9 cellular contexts compared by ENCODE assay signal in the genomic region with DNA sequence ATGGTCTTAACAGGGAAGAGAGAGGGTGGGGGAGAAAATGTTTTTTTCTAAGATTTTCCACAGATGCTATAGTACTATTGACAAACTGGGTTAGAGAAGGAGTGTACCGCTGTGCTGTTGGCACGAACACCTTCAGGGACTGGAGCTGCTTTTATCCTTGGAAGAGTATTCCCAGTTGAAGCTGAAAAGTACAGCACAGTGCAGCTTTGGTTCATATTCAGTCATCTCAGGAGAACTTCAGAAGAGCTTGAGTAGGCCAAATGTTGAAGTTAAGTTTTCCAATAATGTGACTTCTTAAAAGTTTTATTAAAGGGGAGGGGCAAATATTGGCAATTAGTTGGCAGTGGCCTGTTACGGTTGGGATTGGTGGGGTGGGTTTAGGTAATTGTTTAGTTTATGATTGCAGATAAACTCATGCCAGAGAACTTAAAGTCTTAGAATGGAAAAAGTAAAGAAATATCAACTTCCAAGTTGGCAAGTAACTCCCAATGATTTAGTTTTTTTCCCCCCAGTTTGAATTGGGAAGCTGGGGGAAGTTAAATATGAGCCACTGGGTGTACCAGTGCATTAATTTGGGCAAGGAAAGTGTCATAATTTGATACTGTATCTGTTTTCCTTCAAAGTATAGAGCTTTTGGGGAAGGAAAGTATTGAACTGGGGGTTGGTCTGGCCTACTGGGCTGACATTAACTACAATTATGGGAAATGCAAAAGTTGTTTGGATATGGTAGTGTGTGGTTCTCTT. TPM values are rescaled to one million over a fixed set of nuclear protein-coding genes. Genes with fewer than 3 reads are reported as not detected.
DNase-seq lines count a peak whose midpoint lies in the region; ATAC-seq and TF ChIP-seq lines count a peak whose summit lies in the region.
"Had no signal": no experiment of that assay in that cellular context is flagged by ENCODE, and none has a peak within 500 bp of the region (broad histone marks: within the 10 kb centered on the region; RNA-seq: fewer than 3 reads in every experiment).

No MANE protein-coding gene starts in this region.

- H3K27ac ChIP-seq in esophagus (ENCODE audit: low read depth in 2 of 2, low read length in 1 of 2), result peak overlapping the region; percentile 51 to 96
- peak overlapping the region; percentile 100 for H3K27ac ChIP-seq in rectal smooth muscle tissue (ENCODE audit: low read depth, low read length)

- ATAC-seq in GM19395 (IDR thresholded peaks at IDR 0.05; ENCODE audit: unreplicated experiment) (no peak), HG03045 (IDR thresholded peaks at IDR 0.05; ENCODE audit: unreplicated experiment) (no peak)

- H3K4me1 ChIP-seq in esophagus (ENCODE audit: control insufficient read depth in 2 of 2, insufficient read depth in 2 of 2, low read length in 1 of 2) (no peaks in the 10 kb centered on the region), rectal smooth muscle tissue (ENCODE audit: control insufficient read depth, insufficient read depth, low read length) (peaks cover 21% of the 10 kb centered on the region)

- no peak overlapping the region for H3K4me3 Mint-ChIP-seq in activated T-helper 1 cell treated with anti-CD3 and anti-CD28 coated beads, Interleukin-12 subunit alpha, Interleukin-12 subunit beta, Interleukin-2, Interleukin-4 antibody, amounts not matched to agents 30 ng/mL and 10 ng/mL and 1 ng/mL, durations not matched to agents 14 hours and 24 hours and 36 hours
- H3K4me3 Mint-ChIP-seq: activated B cell treated with CpG ODN at 0.5 μM for 24 hours had no signal

- intact Hi-C loops in activated T-helper 1 cell treated with anti-CD3 and anti-CD28 coated beads, Interleukin-12 subunit alpha, Interleukin-12 subunit beta, Interleukin-2, Interleukin-4 antibody, amounts not matched to agents 30 ng/mL and 10 ng/mL and 1 ng/mL, durations not matched to agents 14 hours and 24 hours and 36 hours (cut with micrococcal nuclease), result no loop called here

- H3K36me3 ChIP-seq in esophagus (ENCODE audit: control insufficient read depth in 2 of 2, insufficient read depth in 2 of 2, low read length in 1 of 2) (peaks cover 3 to 15% of the 10 kb centered on the region in 2 donors), rectal smooth muscle tissue (ENCODE audit: control insufficient read depth, insufficient read depth, low read length) (peaks cover 50% of the 10 kb centered on the region)

- H3K36me3 Mint-ChIP-seq in activated T-helper 1 cell treated with anti-CD3 and anti-CD28 coated beads, Interleukin-12 subunit alpha, Interleukin-12 subunit beta, Interleukin-2, Interleukin-4 antibody, amounts not matched to agents 30 ng/mL and 10 ng/mL and 1 ng/mL, durations not matched to agents 14 hours and 24 hours and 36 hours (ENCODE audit: low read depth), result peaks cover 30% of the 10 kb centered on the region

- H3K27ac Mint-ChIP-seq in activated T-helper 1 cell treated with anti-CD3 and anti-CD28 coated beads, Interleukin-12 subunit alpha, Interleukin-12 subunit beta, Interleukin-2, Interleukin-4 antibody, amounts not matched to agents 30 ng/mL and 10 ng/mL and 1 ng/mL, durations not matched to agents 14 hours and 24 hours and 36 hours, result no peak overlapping the region
- H3K27ac Mint-ChIP-seq: activated B cell treated with CpG ODN at 0.5 μM for 24 hours had no signal

- no peaks in the 10 kb centered on the region for H3K9me3 Mint-ChIP-seq in activated T-helper 1 cell treated with anti-CD3 and anti-CD28 coated beads, Interleukin-12 subunit alpha, Interleukin-12 subunit beta, Interleukin-2, Interleukin-4 antibody, amounts not matched to agents 30 ng/mL and 10 ng/mL and 1 ng/mL, durations not matched to agents 14 hours and 24 hours and 36 hours
- H3K9me3 Mint-ChIP-seq: activated B cell treated with CpG ODN at 0.5 μM for 24 hours had no signal

- DNase-seq in NCI-H748 treated with DMSO at 0.1 percent for 48 hours (lab: John Stamatoyannopoulos, UW), result peak; percentile 12
- no peak for DNase-seq in GOT3 (lab: John Stamatoyannopoulos, UW)
- DNase-seq in activated T-helper 1 cell treated with anti-CD3 and anti-CD28 coated beads, Interleukin-12 subunit alpha, Interleukin-12 subunit beta, Interleukin-2, Interleukin-4 antibody, amounts not matched to agents 30 ng/mL and 10 ng/mL and 1 ng/mL, durations not matched to agents 14 hours and 24 hours and 36 hours (ENCODE audit: low spot score), result no peak
- DNase-seq: activated B cell treated with CpG ODN at 0.5 μM for 24 hours had no signal

- no peaks in the 10 kb centered on the region for H3K9me3 ChIP-seq in esophagus (ENCODE audit: control insufficient read depth in 2 of 2, insufficient read depth in 1 of 2, low read depth in 1 of 2, low read length in 1 of 2)

- H3K9ac ChIP-seq in rectal smooth muscle tissue (ENCODE audit: low read length), result peak overlapping the region; percentile 98

- H3K4me1 Mint-ChIP-seq in activated T-helper 1 cell treated with anti-CD3 and anti-CD28 coated beads, Interleukin-12 subunit alpha, Interleukin-12 subunit beta, Interleukin-2, Interleukin-4 antibody, amounts not matched to agents 30 ng/mL and 10 ng/mL and 1 ng/mL, durations not matched to agents 14 hours and 24 hours and 36 hours (ENCODE audit: low read depth), result peaks cover 46% of the 10 kb centered on the region

- no peaks in the 10 kb centered on the region for H3K27me3 Mint-ChIP-seq in activated T-helper 1 cell treated with anti-CD3 and anti-CD28 coated beads, Interleukin-12 subunit alpha, Interleukin-12 subunit beta, Interleukin-2, Interleukin-4 antibody, amounts not matched to agents 30 ng/mL and 10 ng/mL and 1 ng/mL, durations not matched to agents 14 hours and 24 hours and 36 hours (ENCODE audit: insufficient read depth)
- H3K27me3 Mint-ChIP-seq: activated B cell treated with CpG ODN at 0.5 μM for 24 hours had no signal

- H3K27me3 ChIP-seq in esophagus (ENCODE audit: control insufficient read depth in 1 of 2, insufficient read depth in 2 of 2, low read length in 2 of 2) (no peaks in the 10 kb centered on the region), rectal smooth muscle tissue (ENCODE audit: control insufficient read depth, insufficient read depth, low read length) (no peaks in the 10 kb centered on the region)

- WGBS in esophagus, 2 donors, result 0% methylated on average over 3 of the region's 3 CpGs

- peak overlapping the region; percentile 90 for H3K4me3 ChIP-seq in GM12875 (ENCODE audit: low read depth, low read length)
- H3K4me3 ChIP-seq in esophagus (ENCODE audit: low read depth in 1 of 2, low read length in 2 of 2), result peak overlapping the region; percentile 93 to 99
- H3K4me3 ChIP-seq in rectal smooth muscle tissue (ENCODE audit: low read length), result peak overlapping the region; percentile 100

- no peak for TF ChIP-seq CTCF in GM12875 (IDR thresholded peaks at IDR 0.05; ENCODE audit: borderline replicate concordance, insufficient read depth, low read depth, low read length)

RNA-seq across cellular contexts. Expression of gene MALAT1, which starts 2.9 kb away (rescaled TPM):
- polyA plus RNA-seq in esophagus, result 1,000 to 10,000 TPM in 1 of 2 donors, 10 to 100 TPM in 1; 94.9 to 1,950 TPM
- 5,323 and 5,421 TPM in 2 replicates for total RNA-seq in activated T-helper 1 cell treated with anti-CD3 and anti-CD28 coated beads, Interleukin-12 subunit alpha, Interleukin-12 subunit beta, Interleukin-2, Interleukin-4 antibody, amounts not matched to agents 30 ng/mL and 10 ng/mL and 1 ng/mL, durations not matched to agents 14 hours and 24 hours and 36 hours

RNA-seq across cellular contexts. Expression of gene SCYL1, which starts 23.2 kb away (rescaled TPM):
- polyA plus RNA-seq in esophagus, result 10 to 100 TPM; 41.8 to 52.4 TPM
- total RNA-seq in activated T-helper 1 cell treated with anti-CD3 and anti-CD28 coated beads, Interleukin-12 subunit alpha, Interleukin-12 subunit beta, Interleukin-2, Interleukin-4 antibody, amounts not matched to agents 30 ng/mL and 10 ng/mL and 1 ng/mL, durations not matched to agents 14 hours and 24 hours and 36 hours, result 103 and 109 TPM in 2 replicates

RNA-seq across cellular contexts. Expression of gene LTBP3, which starts 56.5 kb away (rescaled TPM):
- polyA plus RNA-seq in esophagus, result 10 to 100 TPM; 32.8 to 36.4 TPM
- 97.9 and 103 TPM in 2 replicates for total RNA-seq in activated T-helper 1 cell treated with anti-CD3 and anti-CD28 coated beads, Interleukin-12 subunit alpha, Interleukin-12 subunit beta, Interleukin-2, Interleukin-4 antibody, amounts not matched to agents 30 ng/mL and 10 ng/mL and 1 ng/mL, durations not matched to agents 14 hours and 24 hours and 36 hours
